ENCODE assay signal across 8 cellular contexts in genomic region chr16:163696-164095, GRCh38. TPM values are rescaled to one million over a fixed set of nuclear protein-coding genes. Genes with fewer than 3 reads are reported as not detected.
"Had no signal": no experiment of that assay in that cellular context is flagged by ENCODE, and none has a peak within 500 bp of the region (broad histone marks: within the 10 kb centered on the region; RNA-seq: fewer than 3 reads in every experiment).

No MANE protein-coding gene starts in this region.

RNA-seq across cellular contexts. Expression of gene HBM, which starts 2.1 kb away (rescaled TPM):
- total RNA-seq: activated CD8-positive, alpha-beta T cell treated with anti-CD3 and anti-CD28 coated beads, Interleukin-2, amount 10 ng/mL, durations not matched to agents 7 days and 5 days; activated naive CD4-positive, alpha-beta T cell treated with anti-CD3 and anti-CD28 coated beads, Interleukin-2, amount 50 U/mL, for 72 hours; MCF 10A; PC-3; SJCRH30 had no signal
- polyA plus RNA-seq: IgD-negative memory B cell, SK-N-SH had no signal

RNA-seq across cellular contexts. Expression of gene HBA2, which starts 9.0 kb away (rescaled TPM):
- total RNA-seq: activated CD8-positive, alpha-beta T cell treated with anti-CD3 and anti-CD28 coated beads, Interleukin-2, amount 10 ng/mL, durations not matched to agents 7 days and 5 days; activated naive CD4-positive, alpha-beta T cell treated with anti-CD3 and anti-CD28 coated beads, Interleukin-2, amount 50 U/mL, for 72 hours; MCF 10A; PC-3; SJCRH30 had no signal
- polyA plus RNA-seq: SK-N-SH had no signal

RNA-seq across cellular contexts. Expression of gene HBZ, which starts 11.3 kb away (rescaled TPM):
- total RNA-seq: activated CD8-positive, alpha-beta T cell treated with anti-CD3 and anti-CD28 coated beads, Interleukin-2, amount 10 ng/mL, durations not matched to agents 7 days and 5 days; activated naive CD4-positive, alpha-beta T cell treated with anti-CD3 and anti-CD28 coated beads, Interleukin-2, amount 50 U/mL, for 72 hours; cardiac septum; MCF 10A; PC-3; SJCRH30 had no signal
- polyA plus RNA-seq: IgD-negative memory B cell, SK-N-SH had no signal

RNA-seq across cellular contexts. Expression of gene HBA1, which starts 12.8 kb away (rescaled TPM):
- total RNA-seq: activated CD8-positive, alpha-beta T cell treated with anti-CD3 and anti-CD28 coated beads, Interleukin-2, amount 10 ng/mL, durations not matched to agents 7 days and 5 days; activated naive CD4-positive, alpha-beta T cell treated with anti-CD3 and anti-CD28 coated beads, Interleukin-2, amount 50 U/mL, for 72 hours; PC-3; SJCRH30 had no signal
- polyA plus RNA-seq: SK-N-SH had no signal

RNA-seq across cellular contexts. Expression of gene HBQ1, which starts 16.6 kb away (rescaled TPM):
- total RNA-seq: activated CD8-positive, alpha-beta T cell treated with anti-CD3 and anti-CD28 coated beads, Interleukin-2, amount 10 ng/mL, durations not matched to agents 7 days and 5 days; cardiac septum; MCF 10A; PC-3; SJCRH30 had no signal
- polyA plus RNA-seq: IgD-negative memory B cell had no signal
